In the genomic region with DNA sequence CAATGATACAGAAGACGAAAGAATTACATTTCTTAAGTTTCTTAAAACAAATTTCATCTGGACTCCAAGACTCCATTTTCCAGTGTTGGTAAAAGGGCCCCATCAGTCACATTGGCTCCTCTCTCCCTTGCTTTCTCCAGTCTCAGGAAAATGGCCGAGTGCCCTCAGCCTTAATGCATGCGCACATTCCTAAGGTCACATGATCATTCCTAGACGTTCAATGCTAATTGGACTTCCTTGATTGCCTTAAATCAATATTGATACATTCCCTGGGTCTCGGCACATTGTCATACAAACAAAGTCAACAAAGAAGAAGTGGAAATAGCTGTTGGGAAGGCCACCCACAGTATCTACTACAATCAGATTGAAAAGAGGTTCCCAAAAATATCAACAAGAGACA, we compare ENCODE assay signal across 1 cellular context.
TF ChIP-seq lines count a peak whose summit lies in the region.

No MANE protein-coding gene starts in this region.

TF ChIP-seq in GM23338, 12 proteins besides CTCF, POLR2A, EP300 and RAD21 (continued from another document):
- TF ChIP-seq JUNB (IDR thresholded peaks at IDR 0.05; ENCODE audit: unreplicated experiment) (no peak), ZNF331 (CRISPR knock-in tag; IDR thresholded peaks at IDR 0.05; ENCODE audit: low read depth) (no peak), CREB1 (CRISPR knock-in tag; IDR thresholded peaks at IDR 0.05; ENCODE audit: low read depth) (peak; percentile 8; the same call in 1 of the 2 replicates)
